10 cellular contexts compared by ENCODE assay signal in the genomic region with DNA sequence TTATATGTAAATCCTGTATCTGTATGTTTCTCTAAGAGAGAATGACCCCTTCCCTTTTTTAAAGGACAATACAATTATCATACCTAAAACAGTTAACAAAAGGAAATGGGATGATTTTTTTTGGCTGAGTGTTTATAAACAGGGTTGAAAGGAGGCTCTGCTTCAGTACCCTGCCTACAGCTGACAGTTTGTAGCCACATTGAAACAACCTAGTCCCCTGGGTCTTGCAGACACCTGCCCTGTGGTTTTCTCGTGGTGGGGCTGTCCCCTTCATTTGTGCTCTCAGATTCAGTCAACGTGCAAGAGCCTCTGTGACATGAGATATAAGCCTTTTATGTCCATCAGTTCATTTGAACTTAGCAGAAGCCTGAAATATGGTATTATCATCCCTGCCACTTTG. TPM values are rescaled to one million over a fixed set of nuclear protein-coding genes. Genes with fewer than 3 reads are reported as not detected.
DNase-seq lines count a peak whose midpoint lies in the region; ATAC-seq and TF ChIP-seq lines count a peak whose summit lies in the region.
"Had no signal": no experiment of that assay in that cellular context is flagged by ENCODE, and none has a peak within 500 bp of the region (broad histone marks: within the 10 kb centered on the region; RNA-seq: fewer than 3 reads in every experiment).

No MANE protein-coding gene starts in this region.

- no peaks in the 10 kb centered on the region for H3K27me3 Mint-ChIP-seq in activated naive CD4-positive, alpha-beta T cell treated with anti-CD3 and anti-CD28 coated beads, Interleukin-2, amount 10 ng/mL, durations not matched to agents 7 days and 5 days
- H3K27me3 Mint-ChIP-seq in IgD-negative memory B cell = peaks cover 9% of the 10 kb centered on the region
- H3K27me3 Mint-ChIP-seq: activated naive CD4-positive, alpha-beta T cell treated with anti-CD3 and anti-CD28 coated beads, Interleukin-2, amount 50 U/mL, for 24 hours had no signal

- H3K36me3 Mint-ChIP-seq in activated naive CD4-positive, alpha-beta T cell treated with anti-CD3 and anti-CD28 coated beads, Interleukin-2, amount 10 ng/mL, durations not matched to agents 7 days and 5 days = peaks cover 63% of the 10 kb centered on the region
- peaks cover 2% of the 10 kb centered on the region for H3K36me3 Mint-ChIP-seq in IgD-negative memory B cell

- H3K36me3 ChIP-seq in prostate gland = peaks cover 17 to 22% of the 10 kb centered on the region in 2 donors
- peaks cover 26 to 66% (median 49%) of the 10 kb centered on the region in 4 donors for H3K36me3 ChIP-seq in upper lobe of left lung

- H3K4me3 ChIP-seq in prostate gland = no peak overlapping the region
- H3K4me3 ChIP-seq in upper lobe of left lung = no peak overlapping the region

- H3K4me1 ChIP-seq in prostate gland (replicated peaks) = no peaks in the 10 kb centered on the region
- H3K4me1 ChIP-seq in upper lobe of left lung = peaks cover 21 to 29% (median 22%) of the 10 kb centered on the region in 4 donors

- no peaks in the 10 kb centered on the region for H3K9me3 Mint-ChIP-seq in activated naive CD4-positive, alpha-beta T cell treated with anti-CD3 and anti-CD28 coated beads, Interleukin-2, amount 10 ng/mL, durations not matched to agents 7 days and 5 days
- H3K9me3 Mint-ChIP-seq in IgD-negative memory B cell = no peaks in the 10 kb centered on the region
- H3K9me3 Mint-ChIP-seq: activated naive CD4-positive, alpha-beta T cell treated with anti-CD3 and anti-CD28 coated beads, Interleukin-2, amount 50 U/mL, for 24 hours; nephron had no signal

- no peak for TF ChIP-seq CTCF in prostate gland (IDR thresholded peaks at IDR 0.05)
- no peak for TF ChIP-seq CTCF in upper lobe of left lung (IDR thresholded peaks at IDR 0.05)

- intact Hi-C loops in prostate gland (cut with DNase I) = no loop called here

- ATAC-seq in HG02610 (IDR thresholded peaks at IDR 0.05; ENCODE audit: unreplicated experiment) = peak; percentile 87
- ATAC-seq in stimulated activated naive CD8-positive, alpha-beta T cell treated with anti-CD3 and anti-CD28 coated beads, Interleukin-15, Interleukin-2, amounts not matched to agents 100 U/mL and 50 U/mL, for 24 hours = peak; percentile 33
- ATAC-seq in upper lobe of left lung (ENCODE audit: low FRiP score in 2 of 2) = no peak

- H3K9me3 ChIP-seq in prostate gland (no peaks in the 10 kb centered on the region), upper lobe of left lung (no peaks in the 10 kb centered on the region)

- WGBS in prostate gland = 65% methylated on average over 2 of the region's 2 CpGs
- WGBS in upper lobe of left lung, 2 donors = 42 to 52% methylated on average over 2 of the region's 2 CpGs

- TF ChIP-seq EP300 in upper lobe of left lung (IDR thresholded peaks at IDR 0.05) = no peak

- H3K27me3 ChIP-seq in prostate gland (replicated peaks; ENCODE audit: insufficient read depth) = no peaks in the 10 kb centered on the region
- no peaks in the 10 kb centered on the region for H3K27me3 ChIP-seq in upper lobe of left lung

- H3K4me3 Mint-ChIP-seq in activated naive CD4-positive, alpha-beta T cell treated with anti-CD3 and anti-CD28 coated beads, Interleukin-2, amount 10 ng/mL, durations not matched to agents 7 days and 5 days = no peak overlapping the region
- peak overlapping the region; percentile 36 to 94 (median 64) for H3K4me3 Mint-ChIP-seq in IgD-negative memory B cell
- H3K4me3 Mint-ChIP-seq: activated naive CD4-positive, alpha-beta T cell treated with anti-CD3 and anti-CD28 coated beads, Interleukin-2, amount 50 U/mL, for 24 hours had no signal

- H3K4me1 Mint-ChIP-seq in activated naive CD4-positive, alpha-beta T cell treated with anti-CD3 and anti-CD28 coated beads, Interleukin-2, amount 10 ng/mL, durations not matched to agents 7 days and 5 days = peaks cover 38% of the 10 kb centered on the region
- peaks cover 35 to 40% (median 36%) of the 10 kb centered on the region in 3 donors for H3K4me1 Mint-ChIP-seq in IgD-negative memory B cell

- peak overlapping the region; percentile 16 for H3K27ac Mint-ChIP-seq in activated naive CD4-positive, alpha-beta T cell treated with anti-CD3 and anti-CD28 coated beads, Interleukin-2, amount 10 ng/mL, durations not matched to agents 7 days and 5 days
- peak overlapping the region; percentile 36 to 86 (median 48) for H3K27ac Mint-ChIP-seq in IgD-negative memory B cell

- no peak for DNase-seq in activated naive CD4-positive, alpha-beta T cell treated with anti-CD3 and anti-CD28 coated beads, Interleukin-2, amount 10 ng/mL, durations not matched to agents 7 days and 5 days
- no peak for DNase-seq in activated naive CD4-positive, alpha-beta T cell (lab: John Stamatoyannopoulos, UW)
- peak; percentile 41 for DNase-seq in stimulated activated naive CD8-positive, alpha-beta T cell treated with anti-CD3 and anti-CD28 coated beads, Interleukin-15, Interleukin-2, amounts not matched to agents 100 U/mL and 50 U/mL, for 24 hours
- DNase-seq in NOMO-1 (lab: John Stamatoyannopoulos, UW; ENCODE audit: unreplicated experiment in 2 of 2) (no peak), prostate gland (ENCODE audit: low spot score) (no peak), upper lobe of left lung (no peak)

- no peak overlapping the region for H3K27ac ChIP-seq in prostate gland
- no peak overlapping the region for H3K27ac ChIP-seq in upper lobe of left lung

- CTCF ChIA-PET in activated naive CD4-positive, alpha-beta T cell treated with anti-CD3 and anti-CD28 coated beads, Interleukin-2, amount 10 ng/mL, durations not matched to agents 7 days and 5 days (lab: Charles Lee) = no interaction called here

- TF ChIP-seq POLR2A in prostate gland (IDR thresholded peaks at IDR 0.05) = no peak
- no peak for TF ChIP-seq POLR2A in upper lobe of left lung (IDR thresholded peaks at IDR 0.05)

RNA-seq across cellular contexts. Expression of a gene that starts 2.3 kb away (rescaled TPM):
- 40.1 TPM for polyA plus RNA-seq in IgD-negative memory B cell
- 10 to 100 TPM; 29.1 to 34.9 TPM for total RNA-seq in prostate gland
- total RNA-seq in upper lobe of left lung = 10 to 100 TPM; 27.0 to 38.0 (median 31.1) TPM

RNA-seq across cellular contexts. Expression of a gene that starts 27.0 kb away (rescaled TPM):
- polyA plus RNA-seq in IgD-negative memory B cell = 52.9 TPM
- total RNA-seq in prostate gland = 100 to 1,000 TPM; 143 to 220 TPM
- 100 to 1,000 TPM; 108 to 191 (median 171) TPM for total RNA-seq in upper lobe of left lung

Comparison
In these comparisons a context has a peak if more than half of its experiments do, and no peak if none do; other contexts are left out.
1. ATAC-seq: peak in HG02610 (single experiment) and stimulated activated naive CD8-positive, alpha-beta T cell treated with anti-CD3 and anti-CD28 coated beads, Interleukin-15, Interleukin-2, amounts not matched to agents 100 U/mL and 50 U/mL, for 24 hours (single experiment); none in upper lobe of left lung (0 of 2).